9 cellular contexts compared by ENCODE assay signal in the genomic region with DNA sequence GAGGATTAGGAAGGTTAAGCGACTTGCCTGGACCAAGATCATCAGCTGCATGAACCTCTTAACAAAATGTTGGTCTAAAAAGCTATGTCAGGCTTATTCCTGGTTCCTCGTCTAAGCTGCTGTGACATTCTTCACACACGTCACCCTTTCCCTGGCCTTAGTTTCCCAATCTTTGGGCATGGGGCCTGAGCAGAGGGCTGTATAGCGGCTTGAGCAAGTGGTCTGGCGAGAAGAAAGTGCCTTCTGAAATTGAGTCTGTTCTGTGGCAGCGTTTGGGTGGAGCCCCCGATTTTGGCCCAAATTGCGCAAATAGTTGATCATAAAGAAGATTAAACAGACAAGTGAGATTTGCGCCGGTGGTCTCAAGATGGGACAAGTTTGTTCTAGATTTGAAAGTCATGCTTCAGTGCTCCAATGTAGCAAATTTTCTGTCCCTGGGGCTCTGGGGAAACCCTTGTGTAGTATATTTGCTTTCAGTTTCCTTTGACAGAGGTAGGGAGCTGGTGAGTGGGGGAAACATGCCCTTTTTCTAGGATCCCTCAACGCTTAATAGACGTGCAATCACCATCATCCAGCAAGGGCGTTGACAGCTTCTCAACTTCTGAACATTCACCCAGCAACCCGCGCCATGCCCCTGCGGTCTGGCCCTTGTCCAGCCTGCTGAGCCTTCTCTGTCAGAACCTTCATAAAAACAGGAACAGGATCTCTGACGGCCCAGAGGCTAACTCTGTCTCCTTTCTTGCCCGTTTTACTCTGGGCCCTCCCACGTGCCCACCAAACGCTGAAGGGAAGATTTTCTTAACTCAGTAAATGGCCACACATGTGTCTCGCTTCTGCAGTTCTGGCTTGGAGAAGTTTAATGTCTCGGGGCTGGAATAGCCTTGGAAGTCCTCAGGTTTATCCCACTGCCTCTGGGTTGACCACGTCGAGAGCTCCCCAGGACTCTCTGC. TPM values are rescaled to one million over a fixed set of nuclear protein-coding genes. Genes with fewer than 3 reads are reported as not detected.
DNase-seq lines count a peak whose midpoint lies in the region; ATAC-seq and TF ChIP-seq lines count a peak whose summit lies in the region.
"Had no signal": no experiment of that assay in that cellular context is flagged by ENCODE, and none has a peak within 500 bp of the region (broad histone marks: within the 10 kb centered on the region; RNA-seq: fewer than 3 reads in every experiment).

No MANE protein-coding gene starts in this region.

- H3K27ac ChIP-seq in Karpas-422 (ENCODE audit: low read length): no peak overlapping the region
- H3K27ac ChIP-seq: breast epithelium had no signal

- H3K79me2 ChIP-seq in Karpas-422 (ENCODE audit: low read length): no peaks in the 10 kb centered on the region

- H3K4me3 ChIP-seq in GM12864 (ENCODE audit: low read depth, low read length) (peak overlapping the region; percentile 17), Karpas-422 (ENCODE audit: low read length) (peak overlapping the region; percentile 54), mononuclear cell (ENCODE audit: low read length) (peak overlapping the region; percentile 18)
- H3K4me3 ChIP-seq: breast epithelium had no signal

- TF ChIP-seq CTCF in GM12864 (IDR thresholded peaks at IDR 0.05; ENCODE audit: low read depth, low read length, missing control alignments): no peak
- TF ChIP-seq CTCF in HFFc6 (IDR thresholded peaks at IDR 0.05): no peak

- H3K27me3 Mint-ChIP-seq in activated naive CD4-positive, alpha-beta T cell treated with anti-CD3 and anti-CD28 coated beads for 36 hours (ENCODE audit: low read depth): no peaks in the 10 kb centered on the region
- H3K27me3 Mint-ChIP-seq in HFFc6 (ENCODE audit: insufficient read depth): peaks cover 8% of the 10 kb centered on the region

- CTCF ChIA-PET in activated naive CD4-positive, alpha-beta T cell treated with anti-CD3 and anti-CD28 coated beads for 36 hours (lab: Charles Lee): interaction anchor here (0.8 to 2.8 kb wide), 12 partner anchors 17 to 220 kb away, joined by 3 to 23 read pairs (median 6); no protein-coding TSS in a partner anchor

- H3K4me1 Mint-ChIP-seq in activated naive CD4-positive, alpha-beta T cell treated with anti-CD3 and anti-CD28 coated beads for 36 hours (ENCODE audit: low read depth): peaks cover 33% of the 10 kb centered on the region
- no peaks in the 10 kb centered on the region for H3K4me1 Mint-ChIP-seq in HFFc6 (ENCODE audit: low read depth)

- peaks cover 13% of the 10 kb centered on the region for H3K4me1 ChIP-seq in Karpas-422 (ENCODE audit: low read length)
- peaks cover 44% of the 10 kb centered on the region for H3K4me1 ChIP-seq in mononuclear cell (ENCODE audit: insufficient read depth, low read length)
- H3K4me1 ChIP-seq: breast epithelium had no signal

- peak overlapping the region; percentile 91 for H3K27ac Mint-ChIP-seq in activated naive CD4-positive, alpha-beta T cell treated with anti-CD3 and anti-CD28 coated beads for 36 hours
- H3K27ac Mint-ChIP-seq in HFFc6: no peak overlapping the region

- ATAC-seq in GM21515 (IDR thresholded peaks at IDR 0.05; ENCODE audit: unreplicated experiment): peak; percentile 61

- intact Hi-C loops in activated naive CD4-positive, alpha-beta T cell treated with anti-CD3 and anti-CD28 coated beads for 36 hours (cut with micrococcal nuclease): loop anchor here (1.0 to 5.0 kb wide), 5 partner anchors 57 to 153 kb away; no protein-coding TSS in a partner anchor

- no peaks in the 10 kb centered on the region for H4K20me1 ChIP-seq in Karpas-422 (ENCODE audit: insufficient read depth, low read depth, low read length)

- H3K27me3 ChIP-seq in Karpas-422 (ENCODE audit: low read length) (no peaks in the 10 kb centered on the region), mononuclear cell (ENCODE audit: insufficient read depth, low read length) (no peaks in the 10 kb centered on the region)

- peak overlapping the region; percentile 6; the same call in 1 of the 2 replicates for H2AFZ ChIP-seq in Karpas-422 (ENCODE audit: low read length)

- no peaks in the 10 kb centered on the region for H3K36me3 ChIP-seq in Karpas-422 (ENCODE audit: insufficient read depth, low read length)
- H3K36me3 ChIP-seq: breast epithelium had no signal

- H3K4me2 ChIP-seq in Karpas-422 (ENCODE audit: low read depth, low read length, poor library complexity, severe bottlenecking): peak overlapping the region; percentile 68

- no peaks in the 10 kb centered on the region for H3K9me2 ChIP-seq in Karpas-422 (replicated peaks; ENCODE audit: insufficient read depth, low read length)

- H3K4me3 Mint-ChIP-seq in activated naive CD4-positive, alpha-beta T cell treated with anti-CD3 and anti-CD28 coated beads for 36 hours: peak overlapping the region; percentile 60
- H3K4me3 Mint-ChIP-seq in HFFc6: no peak overlapping the region

- H3K9me3 Mint-ChIP-seq in activated naive CD4-positive, alpha-beta T cell treated with anti-CD3 and anti-CD28 coated beads for 36 hours: no peaks in the 10 kb centered on the region
- H3K9me3 Mint-ChIP-seq in HFFc6: peaks cover 11% of the 10 kb centered on the region

- H3K9ac ChIP-seq in Karpas-422 (ENCODE audit: low read length): peak overlapping the region; percentile 41; the same call in 1 of the 2 replicates

- DNase-seq in GM12864 (ENCODE audit: low read depth) (peak; percentile 60), Karpas-422 (peak; percentile 72), HFFc6 (no peak), NCI-H146 (lab: John Stamatoyannopoulos, UW) (no peak), ecto neural progenitor cell (ENCODE audit: low spot score) (no peak)
- DNase-seq in activated naive CD4-positive, alpha-beta T cell treated with anti-CD3 and anti-CD28 coated beads for 36 hours: peak; percentile 79

- H3K9me3 ChIP-seq in Karpas-422 (ENCODE audit: low read length) (no peaks in the 10 kb centered on the region), mononuclear cell (ENCODE audit: low read depth, low read length) (no peaks in the 10 kb centered on the region)
- H3K9me3 ChIP-seq: breast epithelium had no signal

- H3K36me3 Mint-ChIP-seq in activated naive CD4-positive, alpha-beta T cell treated with anti-CD3 and anti-CD28 coated beads for 36 hours (ENCODE audit: low read depth): no peaks in the 10 kb centered on the region
- no peaks in the 10 kb centered on the region for H3K36me3 Mint-ChIP-seq in HFFc6 (ENCODE audit: low read depth)

RNA-seq across cellular contexts. Expression of a gene that starts 58.4 kb away (rescaled TPM):
- 0.14 and 1.4 TPM in 2 replicates for total RNA-seq in Karpas-422 (2014; rRNA removed; shearing (Covaris generic); ENCODE audit: low replicate concordance)
- total RNA-seq in activated naive CD4-positive, alpha-beta T cell treated with anti-CD3 and anti-CD28 coated beads for 36 hours: 100 to 1,000 TPM; 486 to 497 TPM
- total RNA-seq in mononuclear cell: 60.7 TPM
- 10 to 100 TPM in 4 of 6 experiments, 1 to 10 TPM in 2; 5.7 to 27.2 (median 24.5) TPM for total RNA-seq in HFFc6 (2021; fragmentation: NEBNext Ultra II Directional; extraction: Animal tissue kit (Norgen Biotek cat#: 25700))

Comparison
In these comparisons a context has a peak if more than half of its experiments do, and no peak if none do; other contexts are left out.
1. DNase-seq: peak in GM12864 (single experiment), Karpas-422 (single experiment) and activated naive CD4-positive, alpha-beta T cell treated with anti-CD3 and anti-CD28 coated beads for 36 hours (single experiment); none in HFFc6 (single experiment), NCI-H146 (single experiment) and ecto neural progenitor cell (single experiment).
2. Peak in every context shown above with its lines, with median percentiles within 50 percentile points of each other: H3K4me3 ChIP-seq.